In genomic region chr7:105027176-105027853, GRCh38 we compare ENCODE assay signal across 21 cellular contexts. TPM values are rescaled to one million over a fixed set of nuclear protein-coding genes. Genes with fewer than 3 reads are reported as not detected.
DNase-seq lines count a peak whose midpoint lies in the region; ATAC-seq lines count a peak whose summit lies in the region.
"Had no signal": no experiment of that assay in that cellular context is flagged by ENCODE, and none has a peak within 500 bp of the region (broad histone marks: within the 10 kb centered on the region; RNA-seq: fewer than 3 reads in every experiment).

No MANE protein-coding gene starts in this region.

- no peaks in the 10 kb centered on the region for H3K27me3 Mint-ChIP-seq in activated CD4-positive, alpha-beta T cell treated with anti-CD3 and anti-CD28 coated beads for 36 hours
- no peaks in the 10 kb centered on the region for H3K27me3 Mint-ChIP-seq in activated CD4-positive, alpha-beta T cell treated with anti-CD3 and anti-CD28 coated beads, Interleukin-2, amount 10 ng/mL, durations not matched to agents 24 days and 14 days
- no peaks in the 10 kb centered on the region for H3K27me3 Mint-ChIP-seq in activated T-helper 17 cell treated with anti-CD3 and anti-CD28 coated beads, Interleukin-2, amount 50 U/mL, for 72 hours
- H3K27me3 Mint-ChIP-seq in naive thymus-derived CD4-positive, alpha-beta T cell = no peaks in the 10 kb centered on the region
- H3K27me3 Mint-ChIP-seq: dendritic cell treated with granulocyte-macrophage colony-stimulating factor and Interleukin-4, amounts not matched to agents 40 ng/mL and 50 ng/mL, for 4 days had no signal

- H3K4me1 ChIP-seq in naive thymus-derived CD4-positive, alpha-beta T cell (ENCODE audit: control insufficient read depth in 2 of 2, insufficient read depth in 2 of 2, low read length in 2 of 2) = peaks cover 56 to 68% of the 10 kb centered on the region in 2 donors

- H3K27ac ChIP-seq in naive thymus-derived CD4-positive, alpha-beta T cell (ENCODE audit: low read depth, low read length) = peak overlapping the region; percentile 1
- H3K27ac ChIP-seq: breast epithelium, hepatocyte, lower lobe of right lung, ovary had no signal

- H3K9me3 Mint-ChIP-seq in activated CD4-positive, alpha-beta T cell treated with anti-CD3 and anti-CD28 coated beads for 36 hours (ENCODE audit: low read depth) = peaks cover 3% of the 10 kb centered on the region
- peaks cover 5% of the 10 kb centered on the region for H3K9me3 Mint-ChIP-seq in activated CD4-positive, alpha-beta T cell treated with anti-CD3 and anti-CD28 coated beads, Interleukin-2, amount 10 ng/mL, durations not matched to agents 24 days and 14 days
- H3K9me3 Mint-ChIP-seq in activated T-helper 17 cell treated with anti-CD3 and anti-CD28 coated beads, Interleukin-2, amount 50 U/mL, for 72 hours = no peaks in the 10 kb centered on the region
- H3K9me3 Mint-ChIP-seq in naive thymus-derived CD4-positive, alpha-beta T cell = no peaks in the 10 kb centered on the region
- H3K9me3 Mint-ChIP-seq: dendritic cell treated with granulocyte-macrophage colony-stimulating factor and Interleukin-4, amounts not matched to agents 40 ng/mL and 50 ng/mL, for 4 days; H9 had no signal

- H3K4me1 Mint-ChIP-seq in activated CD4-positive, alpha-beta T cell treated with anti-CD3 and anti-CD28 coated beads for 36 hours = peaks cover 86% of the 10 kb centered on the region
- H3K4me1 Mint-ChIP-seq in activated CD4-positive, alpha-beta T cell treated with anti-CD3 and anti-CD28 coated beads, Interleukin-2, amount 10 ng/mL, durations not matched to agents 24 days and 14 days = peaks cover 61% of the 10 kb centered on the region
- peaks cover 35% of the 10 kb centered on the region for H3K4me1 Mint-ChIP-seq in activated T-helper 17 cell treated with anti-CD3 and anti-CD28 coated beads, Interleukin-2, amount 50 U/mL, for 72 hours
- peaks cover 65 to 94% (median 85%) of the 10 kb centered on the region in 7 donors for H3K4me1 Mint-ChIP-seq in naive thymus-derived CD4-positive, alpha-beta T cell

- no peaks in the 10 kb centered on the region for H3K9me3 ChIP-seq in naive thymus-derived CD4-positive, alpha-beta T cell (ENCODE audit: control insufficient read depth in 2 of 3, low read length in 3 of 3)
- H3K9me3 ChIP-seq: BE2C, breast epithelium, lower lobe of right lung, ovary had no signal

- no peaks in the 10 kb centered on the region for H3K27me3 ChIP-seq in naive thymus-derived CD4-positive, alpha-beta T cell (ENCODE audit: control insufficient read depth in 2 of 2, insufficient read depth in 2 of 2, low read length in 2 of 2)
- H3K27me3 ChIP-seq: BE2C, breast epithelium, hepatocyte, ovary had no signal

- intact Hi-C loops in activated CD4-positive, alpha-beta T cell treated with anti-CD3 and anti-CD28 coated beads for 36 hours (cut with DNase I, micrococcal nuclease) = no loop called here
- intact Hi-C loops in activated CD4-positive, alpha-beta T cell treated with anti-CD3 and anti-CD28 coated beads, Interleukin-2, amount 10 ng/mL, durations not matched to agents 24 days and 14 days (cut with micrococcal nuclease) = no loop called here
- intact Hi-C loops in naive thymus-derived CD4-positive, alpha-beta T cell (cut with micrococcal nuclease) = no loop called here

- peak; percentile 39 for ATAC-seq in activated CD4-positive, alpha-beta T cell treated with anti-CD3 and anti-CD28 coated beads for 36 hours
- ATAC-seq in GM21529 (IDR thresholded peaks at IDR 0.05; ENCODE audit: unreplicated experiment) = peak; percentile 42
- peak; percentile 42 for ATAC-seq in activated T-helper 17 cell treated with anti-CD3 and anti-CD28 coated beads, Interleukin-2, amount 50 U/mL, for 72 hours (replicated peaks)
- no peak for ATAC-seq in naive thymus-derived CD4-positive, alpha-beta T cell
- ATAC-seq in HG03139 (IDR thresholded peaks at IDR 0.05; ENCODE audit: unreplicated experiment) = no peak
- no peak for ATAC-seq in GM18861 (IDR thresholded peaks at IDR 0.05; ENCODE audit: unreplicated experiment)
- ATAC-seq: lower lobe of right lung, sciatic nerve had no signal

- CTCF ChIA-PET in activated CD4-positive, alpha-beta T cell treated with anti-CD3 and anti-CD28 coated beads for 36 hours (lab: Charles Lee) = interaction anchor here (0.6 to 6.1 kb wide), 7 partner anchors 11 to 187 kb away, joined by 4 to 32 read pairs (median 7); no protein-coding TSS in a partner anchor
- CTCF ChIA-PET in naive thymus-derived CD4-positive, alpha-beta T cell (lab: Charles Lee) = interaction anchor here (0.6 to 2.1 kb wide), 3 partner anchors 13 to 80 kb away, joined by 3 to 10 read pairs (median 4); partner anchors contain the start of gene KMT2E

- POLR2A ChIA-PET in activated CD4-positive, alpha-beta T cell treated with anti-CD3 and anti-CD28 coated beads for 36 hours (lab: Charles Lee) = interaction anchor here (0.6 to 1.7 kb wide), 6 partner anchors 12 to 67 kb away, joined by 3 to 12 read pairs (median 6); partner anchors contain the start of gene KMT2E
- POLR2A ChIA-PET in naive thymus-derived CD4-positive, alpha-beta T cell (lab: Charles Lee) = interaction anchor here (3.8 to 6.6 kb wide), 2 partner anchors 13 to 45 kb away, joined by 24 to 82 read pairs; partner anchors contain the start of gene KMT2E

- no peak for DNase-seq in activated CD4-positive, alpha-beta T cell treated with anti-CD3 and anti-CD28 coated beads for 36 hours
- DNase-seq in activated CD4-positive, alpha-beta T cell treated with anti-CD3 and anti-CD28 coated beads, Interleukin-2, amount 10 ng/mL, durations not matched to agents 24 days and 14 days = no peak
- DNase-seq in naive thymus-derived CD4-positive, alpha-beta T cell = no peak
- no peak for DNase-seq in HuH-7 (ENCODE audit: low spot score)
- DNase-seq: 8988T; activated CD4-positive, alpha-beta T cell treated with anti-CD3 and anti-CD28 coated beads, Interleukin-2, amount 50 U/mL, for 1 hour; BE2C; foreskin fibroblast; H9; lower lobe of right lung; NCI-H226; ovary; stimulated activated naive CD4-positive, alpha-beta T cell treated with Interleukin-2 at 50 U/mL for 16 hours had no signal

- peaks cover 42% of the 10 kb centered on the region for H3K36me3 Mint-ChIP-seq in activated CD4-positive, alpha-beta T cell treated with anti-CD3 and anti-CD28 coated beads for 36 hours (ENCODE audit: low read depth)
- peaks cover 30% of the 10 kb centered on the region for H3K36me3 Mint-ChIP-seq in activated CD4-positive, alpha-beta T cell treated with anti-CD3 and anti-CD28 coated beads, Interleukin-2, amount 10 ng/mL, durations not matched to agents 24 days and 14 days (ENCODE audit: low read depth)
- H3K36me3 Mint-ChIP-seq in activated T-helper 17 cell treated with anti-CD3 and anti-CD28 coated beads, Interleukin-2, amount 50 U/mL, for 72 hours (ENCODE audit: low read depth) = peaks cover 90% of the 10 kb centered on the region
- peaks cover 0 to 7% (median 3%) of the 10 kb centered on the region in 5 donors for H3K36me3 Mint-ChIP-seq in naive thymus-derived CD4-positive, alpha-beta T cell

- no peak overlapping the region for H3K4me3 Mint-ChIP-seq in activated CD4-positive, alpha-beta T cell treated with anti-CD3 and anti-CD28 coated beads for 36 hours
- no peak overlapping the region for H3K4me3 Mint-ChIP-seq in activated CD4-positive, alpha-beta T cell treated with anti-CD3 and anti-CD28 coated beads, Interleukin-2, amount 10 ng/mL, durations not matched to agents 24 days and 14 days
- H3K4me3 Mint-ChIP-seq in activated T-helper 17 cell treated with anti-CD3 and anti-CD28 coated beads, Interleukin-2, amount 50 U/mL, for 72 hours = peak overlapping the region; percentile 56
- H3K4me3 Mint-ChIP-seq in naive thymus-derived CD4-positive, alpha-beta T cell = peak overlapping the region in 9 of 10 donors; percentile 12 to 96 (median 38)
- H3K4me3 Mint-ChIP-seq: H9 had no signal

- H3K27ac Mint-ChIP-seq in activated CD4-positive, alpha-beta T cell treated with anti-CD3 and anti-CD28 coated beads for 36 hours = no peak overlapping the region
- H3K27ac Mint-ChIP-seq in activated CD4-positive, alpha-beta T cell treated with anti-CD3 and anti-CD28 coated beads, Interleukin-2, amount 10 ng/mL, durations not matched to agents 24 days and 14 days = no peak overlapping the region
- H3K27ac Mint-ChIP-seq in activated T-helper 17 cell treated with anti-CD3 and anti-CD28 coated beads, Interleukin-2, amount 50 U/mL, for 72 hours = no peak overlapping the region
- H3K27ac Mint-ChIP-seq in naive thymus-derived CD4-positive, alpha-beta T cell = peak overlapping the region in 3 of 9 donors; percentile 9 to 48 (median 25)
- H3K27ac Mint-ChIP-seq: dendritic cell treated with granulocyte-macrophage colony-stimulating factor and Interleukin-4, amounts not matched to agents 40 ng/mL and 50 ng/mL, for 4 days had no signal

- no peak overlapping the region for H3K4me3 ChIP-seq in naive thymus-derived CD4-positive, alpha-beta T cell (ENCODE audit: low read length)
- H3K4me3 ChIP-seq: hepatocyte, lower lobe of right lung, ovary had no signal

- H3K36me3 ChIP-seq in naive thymus-derived CD4-positive, alpha-beta T cell (ENCODE audit: control insufficient read depth in 2 of 3, insufficient read depth in 3 of 3, low read length in 3 of 3) = no peaks in the 10 kb centered on the region
- H3K36me3 ChIP-seq: BE2C, breast epithelium, lower lobe of right lung, ovary had no signal

RNA-seq across cellular contexts. Expression of gene KMT2E, which starts 13.3 kb away (rescaled TPM):
- total RNA-seq in activated CD4-positive, alpha-beta T cell treated with anti-CD3 and anti-CD28 coated beads for 36 hours = 10 to 100 TPM; 94.4 to 99.3 TPM
- total RNA-seq in activated CD4-positive, alpha-beta T cell treated with anti-CD3 and anti-CD28 coated beads, Interleukin-2, amount 10 ng/mL, durations not matched to agents 24 days and 14 days = 104 and 106 TPM in 2 replicates
- total RNA-seq in activated T-helper 17 cell treated with anti-CD3 and anti-CD28 coated beads, Interleukin-2, amount 50 U/mL, for 72 hours = 100 to 1,000 TPM in 1 of 2 donors, 10 to 100 TPM in 1; 85.2 to 181 TPM
- total RNA-seq in naive thymus-derived CD4-positive, alpha-beta T cell = 100 to 1,000 TPM; 129 to 221 (median 186) TPM
- 100 to 1,000 TPM; 195 to 221 TPM for polyA plus RNA-seq in naive thymus-derived CD4-positive, alpha-beta T cell

Comparison
In these comparisons a context has a peak if more than half of its experiments do, and no peak if none do; other contexts are left out.
1. ATAC-seq: peak in activated CD4-positive, alpha-beta T cell treated with anti-CD3 and anti-CD28 coated beads for 36 hours (single experiment), GM21529 (single experiment) and activated T-helper 17 cell treated with anti-CD3 and anti-CD28 coated beads, Interleukin-2, amount 50 U/mL, for 72 hours (single experiment); none in naive thymus-derived CD4-positive, alpha-beta T cell (single experiment), HG03139 (single experiment) and GM18861 (single experiment).
2. H3K4me3 Mint-ChIP-seq: peak in activated T-helper 17 cell treated with anti-CD3 and anti-CD28 coated beads, Interleukin-2, amount 50 U/mL, for 72 hours (single experiment) and naive thymus-derived CD4-positive, alpha-beta T cell (9 of 10); none in activated CD4-positive, alpha-beta T cell treated with anti-CD3 and anti-CD28 coated beads for 36 hours (single experiment) and activated CD4-positive, alpha-beta T cell treated with anti-CD3 and anti-CD28 coated beads, Interleukin-2, amount 10 ng/mL, durations not matched to agents 24 days and 14 days (single experiment).